In genomic region chr7:50781371-50781770, GRCh38 we compare ENCODE assay signal across 2 cellular contexts.
TF ChIP-seq lines count a peak whose summit lies in the region.

No MANE protein-coding gene starts in this region.

TF ChIP-seq in SK-N-SH, 30 proteins besides CTCF, POLR2A, EP300 and RAD21 (continued from another document):
- TF ChIP-seq REST (IDR thresholded peaks at IDR 0.05; ENCODE audit: low read depth, low read length) (no peak), EZH2phosphoT487 (IDR thresholded peaks at IDR 0.05; ENCODE audit: borderline replicate concordance, low read depth) (no peak), TCF12 (IDR thresholded peaks at IDR 0.05) (no peak), YY1 (IDR thresholded peaks at IDR 0.05; ENCODE audit: low read depth) (no peak), CHD2 (IDR thresholded peaks at IDR 0.05; ENCODE audit: low read length, partially characterized antibody) (no peak), RFX5 (IDR thresholded peaks at IDR 0.05; ENCODE audit: low read length) (no peak), RXRA (IDR thresholded peaks at IDR 0.05; ENCODE audit: borderline replicate concordance, low read depth) (no peak), MEF2A (IDR thresholded peaks at IDR 0.05; ENCODE audit: borderline replicate concordance, low read depth) (no peak)
- TF ChIP-seq, protein P1, sequence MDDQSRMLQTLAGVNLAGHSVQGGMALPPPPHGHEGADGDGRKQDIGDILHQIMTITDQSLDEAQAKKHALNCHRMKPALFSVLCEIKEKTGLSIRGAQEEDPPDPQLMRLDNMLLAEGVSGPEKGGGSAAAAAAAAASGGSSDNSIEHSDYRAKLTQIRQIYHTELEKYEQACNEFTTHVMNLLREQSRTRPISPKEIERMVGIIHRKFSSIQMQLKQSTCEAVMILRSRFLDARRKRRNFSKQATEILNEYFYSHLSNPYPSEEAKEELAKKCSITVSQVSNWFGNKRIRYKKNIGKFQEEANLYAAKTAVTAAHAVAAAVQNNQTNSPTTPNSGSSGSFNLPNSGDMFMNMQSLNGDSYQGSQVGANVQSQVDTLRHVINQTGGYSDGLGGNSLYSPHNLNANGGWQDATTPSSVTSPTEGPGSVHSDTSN (IDR thresholded peaks at IDR 0.05): no peak
- TF ChIP-seq, protein P2, sequence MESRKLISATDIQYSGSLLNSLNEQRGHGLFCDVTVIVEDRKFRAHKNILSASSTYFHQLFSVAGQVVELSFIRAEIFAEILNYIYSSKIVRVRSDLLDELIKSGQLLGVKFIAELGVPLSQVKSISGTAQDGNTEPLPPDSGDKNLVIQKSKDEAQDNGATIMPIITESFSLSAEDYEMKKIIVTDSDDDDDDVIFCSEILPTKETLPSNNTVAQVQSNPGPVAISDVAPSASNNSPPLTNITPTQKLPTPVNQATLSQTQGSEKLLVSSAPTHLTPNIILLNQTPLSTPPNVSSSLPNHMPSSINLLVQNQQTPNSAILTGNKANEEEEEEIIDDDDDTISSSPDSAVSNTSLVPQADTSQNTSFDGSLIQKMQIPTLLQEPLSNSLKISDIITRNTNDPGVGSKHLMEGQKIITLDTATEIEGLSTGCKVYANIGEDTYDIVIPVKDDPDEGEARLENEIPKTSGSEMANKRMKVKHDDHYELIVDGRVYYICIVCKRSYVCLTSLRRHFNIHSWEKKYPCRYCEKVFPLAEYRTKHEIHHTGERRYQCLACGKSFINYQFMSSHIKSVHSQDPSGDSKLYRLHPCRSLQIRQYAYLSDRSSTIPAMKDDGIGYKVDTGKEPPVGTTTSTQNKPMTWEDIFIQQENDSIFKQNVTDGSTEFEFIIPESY (IDR thresholded peaks at IDR 0.05; ENCODE audit: borderline replicate concordance, low read depth): no peak

TF ChIP-seq in SK-N-SH treated with all-trans-retinoic acid at 6 μM for 48 hours, 23 proteins besides CTCF, POLR2A, EP300 and RAD21 (continued from another document):
- TF ChIP-seq CREB5 (CRISPR knock-in tag; IDR thresholded peaks at IDR 0.05; ENCODE audit: low read depth) (no peak), ZNF70 (CRISPR knock-in tag; IDR thresholded peaks at IDR 0.05) (no peak), RARB (CRISPR knock-in tag; IDR thresholded peaks at IDR 0.05) (no peak)
